ENCODE assay signal across 13 cellular contexts in the genomic region with DNA sequence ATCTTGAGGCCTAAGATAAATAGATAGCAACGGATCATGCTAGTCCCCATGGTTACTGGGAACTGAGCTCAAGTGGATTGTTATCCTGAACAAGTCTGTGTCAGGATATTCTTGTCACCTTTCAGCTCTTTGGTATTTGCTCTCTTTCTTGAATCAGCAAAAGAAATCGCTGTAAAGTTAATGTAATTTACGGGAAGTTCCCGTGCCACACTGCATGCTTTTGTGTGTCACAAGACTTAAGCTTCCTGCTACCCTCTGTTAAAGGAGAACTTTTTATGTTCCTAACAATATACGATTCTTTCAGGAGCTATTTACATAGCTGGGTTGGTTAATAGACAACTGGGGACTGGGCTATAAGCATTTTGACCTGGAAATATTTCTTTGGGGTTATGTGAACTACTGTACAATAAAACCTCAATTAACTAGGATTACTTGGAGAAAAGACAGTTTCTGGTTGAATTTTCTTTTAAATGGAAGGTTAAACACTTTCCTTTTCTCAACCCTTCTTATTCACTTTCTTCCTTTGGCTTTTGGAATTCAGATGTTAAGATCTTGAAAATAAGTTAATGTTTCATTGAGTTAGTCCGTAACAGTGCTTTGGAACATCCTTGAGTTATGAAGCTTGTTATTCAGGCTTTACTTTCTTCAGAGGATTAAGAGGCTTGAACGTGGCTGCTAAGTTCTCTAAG.
A peak's percentile ranks its signal among the peaks of the same experiment; 100 is the strongest.
DNase-seq lines count a peak whose midpoint lies in the region; ATAC-seq and TF ChIP-seq lines count a peak whose summit lies in the region.
"Had no signal": no experiment of that assay in that cellular context is flagged by ENCODE, and none has a peak within 500 bp of the region (broad histone marks: within the 10 kb centered on the region; RNA-seq: fewer than 3 reads in every experiment).

No MANE protein-coding gene starts in this region.

- H2AFZ ChIP-seq in neural progenitor cell (replicated peaks): no peak overlapping the region

- TF ChIP-seq CTCF in neural progenitor cell (IDR thresholded peaks at IDR 0.05): no peak

- H3K4me1 ChIP-seq in neural progenitor cell: peaks cover 40% of the 10 kb centered on the region

- CTCF ChIA-PET in activated CD8-positive, alpha-beta memory T cell treated with anti-CD3 and anti-CD28 coated beads, Interleukin-2, amount 10 ng/mL, durations not matched to agents 7 days and 5 days (lab: Charles Lee): interaction anchor here (1.0 kb wide), 2 partner anchors 13 to 213 kb away, joined by 3 read pairs; no protein-coding TSS in a partner anchor

- H3K27me3 ChIP-seq in neural progenitor cell (no peaks in the 10 kb centered on the region), MG63 (no peaks in the 10 kb centered on the region)
- H3K27me3 ChIP-seq: cardiac muscle cell had no signal

- H3K9me3 Mint-ChIP-seq in neural progenitor cell: no peaks in the 10 kb centered on the region
- H3K9me3 Mint-ChIP-seq in activated CD8-positive, alpha-beta memory T cell treated with anti-CD3 and anti-CD28 coated beads, Interleukin-2, amount 10 ng/mL, durations not matched to agents 7 days and 5 days (ENCODE audit: low read depth): no peaks in the 10 kb centered on the region

- H3K27ac ChIP-seq in SK-N-MC (peak overlapping the region; percentile 86), neural progenitor cell (no peak overlapping the region)
- H3K27ac ChIP-seq: cardiac muscle cell had no signal

- no peak overlapping the region for H3K4me3 Mint-ChIP-seq in neural progenitor cell
- H3K4me3 Mint-ChIP-seq in activated CD8-positive, alpha-beta memory T cell treated with anti-CD3 and anti-CD28 coated beads, Interleukin-2, amount 10 ng/mL, durations not matched to agents 7 days and 5 days: no peak overlapping the region
- H3K4me3 Mint-ChIP-seq: B cell, T-helper 17 cell had no signal

- H3K27ac Mint-ChIP-seq in neural progenitor cell: no peak overlapping the region
- H3K27ac Mint-ChIP-seq in activated CD8-positive, alpha-beta memory T cell treated with anti-CD3 and anti-CD28 coated beads, Interleukin-2, amount 10 ng/mL, durations not matched to agents 7 days and 5 days: no peak overlapping the region
- H3K27ac Mint-ChIP-seq: B cell, T-helper 17 cell had no signal

- H3K9ac ChIP-seq in SK-N-MC (ENCODE audit: insufficient read length): peak overlapping the region; percentile 38
- H3K9ac ChIP-seq in neural progenitor cell: no peak overlapping the region

- peaks cover 91% of the 10 kb centered on the region for H4K20me1 ChIP-seq in neural progenitor cell (ENCODE audit: low read depth)

- H3K79me2 ChIP-seq in neural progenitor cell (ENCODE audit: low read depth): peaks cover 99% of the 10 kb centered on the region

- no peaks in the 10 kb centered on the region for H3K36me3 Mint-ChIP-seq in neural progenitor cell
- H3K36me3 Mint-ChIP-seq in activated CD8-positive, alpha-beta memory T cell treated with anti-CD3 and anti-CD28 coated beads, Interleukin-2, amount 10 ng/mL, durations not matched to agents 7 days and 5 days: no peaks in the 10 kb centered on the region

- peak overlapping the region; percentile 23 for H3K4me2 ChIP-seq in neural progenitor cell

- peaks cover 42% of the 10 kb centered on the region for H3K4me1 Mint-ChIP-seq in neural progenitor cell
- no peaks in the 10 kb centered on the region for H3K4me1 Mint-ChIP-seq in activated CD8-positive, alpha-beta memory T cell treated with anti-CD3 and anti-CD28 coated beads, Interleukin-2, amount 10 ng/mL, durations not matched to agents 7 days and 5 days
- H3K4me1 Mint-ChIP-seq: T-helper 17 cell had no signal

- H3K4me3 ChIP-seq in SK-N-MC (peak overlapping the region; percentile 65), neural progenitor cell (no peak overlapping the region), MG63 (no peak overlapping the region)
- H3K4me3 ChIP-seq: cardiac muscle cell, K562 had no signal

- intact Hi-C loops in left ventricle myocardium superior (cut with micrococcal nuclease): no loop called here

- peaks cover 8% of the 10 kb centered on the region for H3F3A ChIP-seq in neural progenitor cell (ENCODE audit: low read depth)

- DNase-seq in CD1c-positive myeloid dendritic cell (ENCODE audit: extremely low spot score): peak; percentile 72
- DNase-seq in SK-N-MC (ENCODE audit: low read depth, low spot score): no peak
- DNase-seq in left ventricle myocardium superior: no peak
- no peak for DNase-seq in neural progenitor cell (ENCODE audit: low spot score)
- DNase-seq in iPS-NIHi7 (ENCODE audit: extremely low spot score): no peak
- no peak for DNase-seq in MG63
- no peak for DNase-seq in activated CD8-positive, alpha-beta memory T cell treated with anti-CD3 and anti-CD28 coated beads, Interleukin-2, amount 10 ng/mL, durations not matched to agents 7 days and 5 days
- no peak for DNase-seq in cerebellar cortex (ENCODE audit: low spot score)
- DNase-seq: activated T-cell treated with anti-CD3 and anti-CD28 coated beads for 4 hours, T-helper 17 cell had no signal

- H3K9me3 ChIP-seq in SK-N-MC (ENCODE audit: low read depth, low read length) (no peaks in the 10 kb centered on the region), neural progenitor cell (ENCODE audit: low read depth) (no peaks in the 10 kb centered on the region), MG63 (no peaks in the 10 kb centered on the region)

- H3K36me3 ChIP-seq in SK-N-MC (ENCODE audit: insufficient read depth, low read length) (no peaks in the 10 kb centered on the region), neural progenitor cell (no peaks in the 10 kb centered on the region), MG63 (no peaks in the 10 kb centered on the region)
- H3K36me3 ChIP-seq: cardiac muscle cell had no signal

- peak; percentile 40 for ATAC-seq in left ventricle myocardium superior
- no peak for ATAC-seq in activated CD8-positive, alpha-beta memory T cell treated with anti-CD3 and anti-CD28 coated beads, Interleukin-2, amount 10 ng/mL, durations not matched to agents 7 days and 5 days
- ATAC-seq: K562, T-helper 17 cell had no signal

- H3K27me3 Mint-ChIP-seq in neural progenitor cell (ENCODE audit: insufficient read depth, low read depth): no peaks in the 10 kb centered on the region
- H3K27me3 Mint-ChIP-seq in activated CD8-positive, alpha-beta memory T cell treated with anti-CD3 and anti-CD28 coated beads, Interleukin-2, amount 10 ng/mL, durations not matched to agents 7 days and 5 days: peaks cover 22% of the 10 kb centered on the region
- H3K27me3 Mint-ChIP-seq: B cell had no signal
